ENCODE assay signal across 9 cellular contexts in the genomic region with DNA sequence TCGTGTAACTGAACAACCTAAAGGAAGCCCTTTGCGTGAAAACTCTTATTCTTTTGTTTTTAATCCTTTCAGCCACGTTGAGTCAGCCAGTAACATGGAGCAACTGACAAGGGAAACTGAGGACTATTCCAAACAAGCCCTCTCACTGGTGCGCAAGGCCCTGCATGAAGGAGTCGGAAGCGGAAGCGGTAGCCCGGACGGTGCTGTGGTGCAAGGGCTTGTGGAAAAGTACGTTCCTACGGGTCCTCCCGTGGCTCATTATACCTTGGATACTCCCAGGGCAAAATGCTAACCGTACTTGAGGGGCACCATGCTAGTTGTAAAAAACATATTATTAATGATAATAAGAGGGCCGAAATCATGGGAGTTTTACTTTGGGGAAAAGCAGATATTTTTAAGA. TPM values are rescaled to one million over a fixed set of nuclear protein-coding genes. Genes with fewer than 3 reads are reported as not detected.
DNase-seq lines count a peak whose midpoint lies in the region; ATAC-seq and TF ChIP-seq lines count a peak whose summit lies in the region.
"Had no signal": no experiment of that assay in that cellular context is flagged by ENCODE, and none has a peak within 500 bp of the region (broad histone marks: within the 10 kb centered on the region; RNA-seq: fewer than 3 reads in every experiment).

No MANE protein-coding gene starts in this region.

- intact Hi-C loops in Panc1 (cut with micrococcal nuclease; ENCODE audit: unreplicated experiment) = loop anchor here (2.0 kb wide), 1 partner anchor 273 kb away; no protein-coding TSS in a partner anchor

- ATAC-seq in Panc1 (no peak), HG03039 (IDR thresholded peaks at IDR 0.05; ENCODE audit: unreplicated experiment) (no peak), GM18909 (IDR thresholded peaks at IDR 0.05; ENCODE audit: poor library complexity, unreplicated experiment) (no peak)
- ATAC-seq: natural killer cell had no signal

- BruUV-seq in Panc1 (replicated peaks; lab: Mats Ljungman, UMichigan) = no TSS peak

- DNase-seq in DMS79 (lab: John Stamatoyannopoulos, UW) (peak; percentile 62), Panc1 (ENCODE audit: low read depth, low spot score) (no peak), fibroblast of mammary gland (ENCODE audit: low read depth) (peak; percentile 31), retinal pigment epithelial cell (ENCODE audit: low read depth) (no peak), NCI-H1092 treated with DMSO at 0.1 percent for 48 hours (lab: John Stamatoyannopoulos, UW) (no peak)
- DNase-seq in activated T-cell treated with anti-CD3 and anti-CD28 coated beads, Interleukin-2, amount 50 U/mL, for 1 hour = no peak
- DNase-seq: natural killer cell had no signal

- H3K27me3 ChIP-seq in Panc1 (ENCODE audit: control insufficient read depth, insufficient read depth, low read length) = no peaks in the 10 kb centered on the region

- TF ChIP-seq CTCF in Panc1 (IDR thresholded peaks at IDR 0.05) = no peak
- no peak for TF ChIP-seq CTCF in fibroblast of mammary gland (conservative IDR thresholded peaks at IDR 0.05; ENCODE audit: control insufficient read depth, insufficient read depth, low read depth, low read length)
- TF ChIP-seq CTCF in retinal pigment epithelial cell (conservative IDR thresholded peaks at IDR 0.05; ENCODE audit: low read depth, low read length) = no peak

- peak overlapping the region; percentile 78 for H3K27ac ChIP-seq in Panc1 (ENCODE audit: low read length)

- in situ Hi-C loops in Panc1 (cut with HindIII; ENCODE audit: low pct_unique_long_range_greater_than_20kb, low sequenced_read_pairs) = no loop called here

- no peaks in the 10 kb centered on the region for H3K9me3 ChIP-seq in Panc1 (ENCODE audit: control insufficient read depth, insufficient read depth, low read depth, low read length)

- no peaks in the 10 kb centered on the region for H3K36me3 ChIP-seq in Panc1 (ENCODE audit: control insufficient read depth, insufficient read depth, low read length)

- POLR2A ChIA-PET in Panc1 (lab: Charles Lee) = no interaction called here

- H3K4me3 ChIP-seq in Panc1 (ENCODE audit: low read depth in 2 of 2, low read length in 2 of 2) = no peak overlapping the region
- H3K4me3 ChIP-seq in fibroblast of mammary gland (ENCODE audit: control insufficient read depth, low read depth, low read length) = no peak overlapping the region
- H3K4me3 ChIP-seq in retinal pigment epithelial cell (ENCODE audit: low read length) = peak overlapping the region; percentile 48

- CTCF ChIA-PET in Panc1 (lab: Charles Lee) = interaction anchor here (0.8 to 1.3 kb wide), 4 partner anchors 17 to 281 kb away, joined by 3 to 4 read pairs (median 3); no protein-coding TSS in a partner anchor

- H3K4me1 ChIP-seq in Panc1 (ENCODE audit: control insufficient read depth, insufficient read depth, low read length) = peaks cover 15% of the 10 kb centered on the region

RNA-seq across cellular contexts. Expression of a gene that starts 49.4 kb away (rescaled TPM):
- total RNA-seq in Panc1 (2021; ENCODE audit: unreplicated experiment) = 8.3 TPM
- polyA plus RNA-seq in Panc1 (2012; ENCODE audit: insufficient read length) = 6.2 TPM
- total RNA-seq: natural killer cell had no signal

Comparison
In these comparisons a context has a peak if more than half of its experiments do, and no peak if none do; other contexts are left out.
1. DNase-seq: peak in DMS79 (single experiment) and fibroblast of mammary gland (single experiment); none in Panc1 (single experiment), retinal pigment epithelial cell (single experiment), NCI-H1092 treated with DMSO at 0.1 percent for 48 hours (single experiment) and activated T-cell treated with anti-CD3 and anti-CD28 coated beads, Interleukin-2, amount 50 U/mL, for 1 hour (single experiment).